ENCODE assay signal across 2 cellular contexts in genomic region chr2:11578081-11578948, GRCh38.
TF ChIP-seq lines count a peak whose summit lies in the region.

No MANE protein-coding gene starts in this region.

TF ChIP-seq in A549, 52 proteins besides CTCF, POLR2A, EP300 and RAD21 (continued from another document):
- TF ChIP-seq HES2 (IDR thresholded peaks at IDR 0.05) (no peak), ZC3H11A (IDR thresholded peaks at IDR 0.05) (no peak), MAX (IDR thresholded peaks at IDR 0.05) (no peak), GATA3 (IDR thresholded peaks at IDR 0.05; ENCODE audit: borderline replicate concordance) (no peak)

TF ChIP-seq in K562, 482 proteins besides CTCF, POLR2A, EP300 and RAD21 (continued from another document):
- TF ChIP-seq CEBPG (CRISPR knock-in tag; IDR thresholded peaks at IDR 0.05) (no peak), CEBPG (tag; conservative IDR thresholded peaks at IDR 0.05 in 1 of 2, IDR thresholded peaks at IDR 0.05 in 1 of 2) (no peak), CBX5 (IDR thresholded peaks at IDR 0.05; ENCODE audit: borderline replicate concordance, low read depth) (no peak), PHF21A (IDR thresholded peaks at IDR 0.05; ENCODE audit: borderline replicate concordance, low read depth) (no peak), NFIC (IDR thresholded peaks at IDR 0.05) (0 out of 2 replicates have a peak, but pooled peaks have one; percentile 25), CHD7 (IDR thresholded peaks at IDR 0.05; ENCODE audit: low read depth, low read length) (no peak), RNF2 (IDR thresholded peaks at IDR 0.05) (no peak), PRPF4 (IDR thresholded peaks at IDR 0.05; ENCODE audit: insufficient read depth, low read depth, low read length, poor library complexity, severe bottlenecking) (no peak), MAX (CRISPR knock-in tag; IDR thresholded peaks at IDR 0.05) (no peak), C11orf30 (IDR thresholded peaks at IDR 0.05; ENCODE audit: low read depth) (peak; percentile 90), ATF7 (IDR thresholded peaks at IDR 0.05) (no peak), MTA1 (IDR thresholded peaks at IDR 0.05; ENCODE audit: borderline replicate concordance) (no peak), E2F6 (IDR thresholded peaks at IDR 0.05; ENCODE audit: borderline replicate concordance in 1 of 2, extremely low read depth in 1 of 2, insufficient read depth in 1 of 2, insufficient read length in 1 of 2, low read depth in 1 of 2, low read length in 1 of 2, poor library complexity in 1 of 2, severe bottlenecking in 1 of 2) (peak in 1 of 2 experiments; percentile 11), MAFG (tag; conservative IDR thresholded peaks at IDR 0.05) (peak; percentile 89), HDAC1 (IDR thresholded peaks at IDR 0.05) (no peak), MIER1 (IDR thresholded peaks at IDR 0.05; ENCODE audit: low read depth) (no peak)
